ENCODE assay signal across 16 cellular contexts in genomic region chr9:71987471-71988371, GRCh38.
"Had no signal": no experiment of that assay in that cellular context is flagged by ENCODE, and none has a peak within 500 bp of the region (broad histone marks: within the 10 kb centered on the region; RNA-seq: fewer than 3 reads in every experiment).

No MANE protein-coding gene starts in this region.

- H3K36me3 ChIP-seq: breast epithelium, transverse colon had no signal

- DNase-seq: activated CD4-positive, alpha-beta T cell treated with anti-CD3 and anti-CD28 coated beads, Interleukin-2, amount 50 U/mL, for 48 hours; activated CD4-positive, CD25-positive, alpha-beta regulatory T cell treated with anti-CD3 and anti-CD28 coated beads, Interleukin-2, amount 50 U/mL, for 72 hours; activated gamma-delta T cell; activated T-cell treated with anti-CD3 and anti-CD28 coated beads, Interleukin-2, amount 50 U/mL, for 48 hours; dorsolateral prefrontal cortex; foreskin keratinocyte; heart left ventricle; left ventricle myocardium superior; mesendoderm; posterior cingulate gyrus; right cardiac atrium; T-helper 2 cell; transverse colon had no signal

- H3K27me3 ChIP-seq: breast epithelium, dorsolateral prefrontal cortex, foreskin keratinocyte, heart left ventricle, transverse colon had no signal

- ATAC-seq: esophagus mucosa; foreskin keratinocyte; heart left ventricle; left ventricle myocardium superior; right cardiac atrium; stimulated activated memory B cell treated with anti-CD40 and anti-IgM and Interleukin-4, amounts not matched to agents 10 μg/mL and 1 μg/mL and 100 μg/mL, for 72 hours had no signal

- H3K27ac ChIP-seq: breast epithelium, dorsolateral prefrontal cortex, foreskin keratinocyte, heart left ventricle, transverse colon had no signal

- H3K4me3 ChIP-seq: breast epithelium, dorsolateral prefrontal cortex, heart left ventricle, transverse colon had no signal

- H3K9me3 ChIP-seq: breast epithelium, heart left ventricle, transverse colon had no signal

- H3K4me1 ChIP-seq: breast epithelium, foreskin keratinocyte had no signal
